ENCODE assay signal across 1 cellular context in the genomic region with DNA sequence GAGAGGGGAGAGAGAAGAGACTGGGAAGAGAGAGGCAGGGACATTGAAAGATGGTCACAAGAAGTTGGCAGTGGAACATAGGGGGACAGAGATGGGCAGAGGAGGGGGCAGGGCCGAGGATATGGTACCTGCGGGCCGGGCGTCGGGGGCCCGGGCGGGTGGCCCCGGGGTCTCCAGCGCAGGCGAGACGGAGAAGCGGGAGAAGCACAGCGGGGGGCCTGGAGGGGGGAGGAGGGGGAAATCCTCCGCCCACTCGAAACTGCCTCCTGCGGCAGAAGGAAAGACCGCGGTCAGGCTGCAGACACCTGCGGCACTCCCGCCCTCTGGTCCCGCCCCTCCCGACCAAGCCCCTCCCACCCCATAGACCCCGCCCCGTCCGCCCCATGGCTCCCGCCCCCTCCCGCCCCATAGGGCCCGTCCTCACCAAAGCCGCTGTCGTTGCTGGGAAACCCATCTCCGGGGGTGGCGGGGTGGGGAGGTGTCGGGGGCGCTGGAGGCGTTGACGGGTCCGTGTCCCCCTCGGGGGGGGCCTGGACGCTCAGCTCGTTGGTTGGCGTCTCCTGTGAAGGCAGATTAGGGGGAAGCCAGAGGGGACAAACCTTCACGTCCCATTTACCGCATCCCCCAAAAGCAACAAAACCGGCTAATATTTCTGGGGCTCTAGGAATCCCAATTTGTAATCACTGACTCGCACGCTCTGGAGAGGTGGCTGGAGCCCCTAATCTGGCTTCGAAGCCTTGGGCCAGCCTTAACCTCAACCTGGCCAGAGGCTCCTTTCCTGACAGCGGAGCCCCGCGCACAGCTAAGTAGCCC.
TF ChIP-seq lines count a peak whose summit lies in the region.

No MANE protein-coding gene starts in this region.

TF ChIP-seq in GM12878, 131 proteins besides CTCF, POLR2A, EP300 and RAD21 (continued from another document):
- TF ChIP-seq E4F1 (IDR thresholded peaks at IDR 0.05; ENCODE audit: borderline replicate concordance, partially characterized antibody) (no peak), IKZF2 (IDR thresholded peaks at IDR 0.05) (peak in 1 of 2 experiments; percentile 37; a peak in 1 of 4 replicates), KLF5 (IDR thresholded peaks at IDR 0.05; ENCODE audit: partially characterized antibody) (no peak), GABPA (IDR thresholded peaks at IDR 0.05; ENCODE audit: low read depth) (no peak), CREM (IDR thresholded peaks at IDR 0.05; ENCODE audit: low read depth) (0 out of 2 replicates have a peak, but pooled peaks have one; percentile 14), CHD2 (IDR thresholded peaks at IDR 0.05; ENCODE audit: borderline replicate concordance, low read depth, low read length) (no peak), IRF5 (IDR thresholded peaks at IDR 0.05; ENCODE audit: borderline replicate concordance) (no peak), PBX3 (IDR thresholded peaks at IDR 0.05; ENCODE audit: insufficient replicate concordance, low read depth, low read length) (no peak), RAD51 (IDR thresholded peaks at IDR 0.05) (no peak), FOXK2 (IDR thresholded peaks at IDR 0.05) (no peak), MEF2B (IDR thresholded peaks at IDR 0.05; ENCODE audit: partially characterized antibody, poor library complexity, severe bottlenecking) (no peak), EGR1 (IDR thresholded peaks at IDR 0.05; ENCODE audit: borderline replicate concordance in 1 of 2, low read depth in 2 of 2, low read length in 2 of 2) (peak in 1 of 2 experiments; percentile 96; a peak in 2 of 3 replicates), ETV6 (conservative IDR thresholded peaks at IDR 0.05 in 1 of 2, IDR thresholded peaks at IDR 0.05 in 1 of 2; ENCODE audit: borderline replicate concordance in 1 of 2, low read depth in 1 of 2) (no peak), EED (IDR thresholded peaks at IDR 0.05; ENCODE audit: low read depth) (no peak), ZZZ3 (IDR thresholded peaks at IDR 0.05; ENCODE audit: control insufficient read depth, insufficient read length, low read depth) (no peak), MTA2 (IDR thresholded peaks at IDR 0.05; ENCODE audit: low read depth) (no peak), RUNX3 (IDR thresholded peaks at IDR 0.05; ENCODE audit: low read length) (peak; percentile 79), ZNF24 (IDR thresholded peaks at IDR 0.05) (no peak), TARDBP (IDR thresholded peaks at IDR 0.05; ENCODE audit: borderline replicate concordance) (no peak), TCF12 (IDR thresholded peaks at IDR 0.05; ENCODE audit: low read depth, low read length) (peak; percentile 94), CREB1 (IDR thresholded peaks at IDR 0.05; ENCODE audit: low read depth) (0 out of 2 replicates have a peak, but pooled peaks have one; percentile 26)
- TF ChIP-seq, protein P1, sequence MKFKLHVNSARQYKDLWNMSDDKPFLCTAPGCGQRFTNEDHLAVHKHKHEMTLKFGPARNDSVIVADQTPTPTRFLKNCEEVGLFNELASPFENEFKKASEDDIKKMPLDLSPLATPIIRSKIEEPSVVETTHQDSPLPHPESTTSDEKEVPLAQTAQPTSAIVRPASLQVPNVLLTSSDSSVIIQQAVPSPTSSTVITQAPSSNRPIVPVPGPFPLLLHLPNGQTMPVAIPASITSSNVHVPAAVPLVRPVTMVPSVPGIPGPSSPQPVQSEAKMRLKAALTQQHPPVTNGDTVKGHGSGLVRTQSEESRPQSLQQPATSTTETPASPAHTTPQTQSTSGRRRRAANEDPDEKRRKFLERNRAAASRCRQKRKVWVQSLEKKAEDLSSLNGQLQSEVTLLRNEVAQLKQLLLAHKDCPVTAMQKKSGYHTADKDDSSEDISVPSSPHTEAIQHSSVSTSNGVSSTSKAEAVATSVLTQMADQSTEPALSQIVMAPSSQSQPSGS (IDR thresholded peaks at IDR 0.05; ENCODE audit: low read length), result no peak
- TF ChIP-seq, protein P2, sequence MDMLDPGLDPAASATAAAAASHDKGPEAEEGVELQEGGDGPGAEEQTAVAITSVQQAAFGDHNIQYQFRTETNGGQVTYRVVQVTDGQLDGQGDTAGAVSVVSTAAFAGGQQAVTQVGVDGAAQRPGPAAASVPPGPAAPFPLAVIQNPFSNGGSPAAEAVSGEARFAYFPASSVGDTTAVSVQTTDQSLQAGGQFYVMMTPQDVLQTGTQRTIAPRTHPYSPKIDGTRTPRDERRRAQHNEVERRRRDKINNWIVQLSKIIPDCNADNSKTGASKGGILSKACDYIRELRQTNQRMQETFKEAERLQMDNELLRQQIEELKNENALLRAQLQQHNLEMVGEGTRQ (IDR thresholded peaks at IDR 0.05; ENCODE audit: borderline replicate concordance, low read depth, low read length), result no peak
- TF ChIP-seq, protein P3, sequence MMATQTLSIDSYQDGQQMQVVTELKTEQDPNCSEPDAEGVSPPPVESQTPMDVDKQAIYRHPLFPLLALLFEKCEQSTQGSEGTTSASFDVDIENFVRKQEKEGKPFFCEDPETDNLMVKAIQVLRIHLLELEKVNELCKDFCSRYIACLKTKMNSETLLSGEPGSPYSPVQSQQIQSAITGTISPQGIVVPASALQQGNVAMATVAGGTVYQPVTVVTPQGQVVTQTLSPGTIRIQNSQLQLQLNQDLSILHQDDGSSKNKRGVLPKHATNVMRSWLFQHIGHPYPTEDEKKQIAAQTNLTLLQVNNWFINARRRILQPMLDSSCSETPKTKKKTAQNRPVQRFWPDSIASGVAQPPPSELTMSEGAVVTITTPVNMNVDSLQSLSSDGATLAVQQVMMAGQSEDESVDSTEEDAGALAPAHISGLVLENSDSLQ (IDR thresholded peaks at IDR 0.05), result peak; percentile 23; the same call in 1 of the 2 replicates
